Comparison of ENCODE assay signal across 1 cellular context in the genomic region with DNA sequence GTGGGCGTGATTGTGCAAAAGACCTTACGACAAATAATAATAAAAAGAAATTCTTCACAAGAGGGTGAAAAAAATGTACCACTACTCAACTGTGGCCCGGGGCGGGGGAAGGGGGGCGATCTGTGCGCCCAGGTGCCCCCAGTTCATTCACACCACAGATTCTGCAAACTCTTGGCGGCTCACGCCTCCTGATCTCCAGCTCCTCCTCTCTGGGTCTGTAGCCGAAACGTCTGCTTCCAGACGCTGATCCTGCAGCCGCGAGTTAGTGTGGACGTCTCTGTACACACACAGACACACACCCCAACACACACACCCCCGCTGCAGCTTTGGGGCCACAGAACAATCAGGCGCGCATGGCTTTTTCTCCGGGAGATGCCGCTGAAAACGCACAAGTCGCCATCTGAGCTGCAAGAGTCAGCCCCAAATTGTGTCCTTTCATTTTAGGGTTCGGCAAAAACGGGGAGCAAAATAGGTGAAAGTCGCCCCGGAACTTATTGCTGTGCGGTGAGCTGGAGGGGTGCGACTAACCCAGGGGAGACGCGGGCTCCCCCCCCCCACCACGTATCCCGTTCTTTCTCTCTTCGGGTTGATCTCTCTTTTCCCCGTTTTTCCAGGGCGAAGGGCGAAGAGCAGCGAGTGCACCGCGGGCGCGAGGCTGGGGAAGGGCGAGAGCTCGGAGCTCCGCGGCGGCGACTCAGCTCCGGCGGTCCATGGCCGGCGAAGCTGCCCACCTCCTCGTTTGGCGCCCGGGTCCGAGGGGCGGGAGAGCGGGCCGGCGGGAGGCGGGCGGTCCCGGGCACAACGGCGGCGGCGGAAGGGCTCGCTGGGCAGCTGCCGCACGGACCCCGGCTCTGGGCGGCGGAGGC.
TF ChIP-seq lines count a peak whose summit lies in the region.

No MANE protein-coding gene starts in this region.

TF ChIP-seq in GM23338, 12 proteins besides CTCF, POLR2A, EP300 and RAD21 (continued from another document):
- TF ChIP-seq, protein P1, sequence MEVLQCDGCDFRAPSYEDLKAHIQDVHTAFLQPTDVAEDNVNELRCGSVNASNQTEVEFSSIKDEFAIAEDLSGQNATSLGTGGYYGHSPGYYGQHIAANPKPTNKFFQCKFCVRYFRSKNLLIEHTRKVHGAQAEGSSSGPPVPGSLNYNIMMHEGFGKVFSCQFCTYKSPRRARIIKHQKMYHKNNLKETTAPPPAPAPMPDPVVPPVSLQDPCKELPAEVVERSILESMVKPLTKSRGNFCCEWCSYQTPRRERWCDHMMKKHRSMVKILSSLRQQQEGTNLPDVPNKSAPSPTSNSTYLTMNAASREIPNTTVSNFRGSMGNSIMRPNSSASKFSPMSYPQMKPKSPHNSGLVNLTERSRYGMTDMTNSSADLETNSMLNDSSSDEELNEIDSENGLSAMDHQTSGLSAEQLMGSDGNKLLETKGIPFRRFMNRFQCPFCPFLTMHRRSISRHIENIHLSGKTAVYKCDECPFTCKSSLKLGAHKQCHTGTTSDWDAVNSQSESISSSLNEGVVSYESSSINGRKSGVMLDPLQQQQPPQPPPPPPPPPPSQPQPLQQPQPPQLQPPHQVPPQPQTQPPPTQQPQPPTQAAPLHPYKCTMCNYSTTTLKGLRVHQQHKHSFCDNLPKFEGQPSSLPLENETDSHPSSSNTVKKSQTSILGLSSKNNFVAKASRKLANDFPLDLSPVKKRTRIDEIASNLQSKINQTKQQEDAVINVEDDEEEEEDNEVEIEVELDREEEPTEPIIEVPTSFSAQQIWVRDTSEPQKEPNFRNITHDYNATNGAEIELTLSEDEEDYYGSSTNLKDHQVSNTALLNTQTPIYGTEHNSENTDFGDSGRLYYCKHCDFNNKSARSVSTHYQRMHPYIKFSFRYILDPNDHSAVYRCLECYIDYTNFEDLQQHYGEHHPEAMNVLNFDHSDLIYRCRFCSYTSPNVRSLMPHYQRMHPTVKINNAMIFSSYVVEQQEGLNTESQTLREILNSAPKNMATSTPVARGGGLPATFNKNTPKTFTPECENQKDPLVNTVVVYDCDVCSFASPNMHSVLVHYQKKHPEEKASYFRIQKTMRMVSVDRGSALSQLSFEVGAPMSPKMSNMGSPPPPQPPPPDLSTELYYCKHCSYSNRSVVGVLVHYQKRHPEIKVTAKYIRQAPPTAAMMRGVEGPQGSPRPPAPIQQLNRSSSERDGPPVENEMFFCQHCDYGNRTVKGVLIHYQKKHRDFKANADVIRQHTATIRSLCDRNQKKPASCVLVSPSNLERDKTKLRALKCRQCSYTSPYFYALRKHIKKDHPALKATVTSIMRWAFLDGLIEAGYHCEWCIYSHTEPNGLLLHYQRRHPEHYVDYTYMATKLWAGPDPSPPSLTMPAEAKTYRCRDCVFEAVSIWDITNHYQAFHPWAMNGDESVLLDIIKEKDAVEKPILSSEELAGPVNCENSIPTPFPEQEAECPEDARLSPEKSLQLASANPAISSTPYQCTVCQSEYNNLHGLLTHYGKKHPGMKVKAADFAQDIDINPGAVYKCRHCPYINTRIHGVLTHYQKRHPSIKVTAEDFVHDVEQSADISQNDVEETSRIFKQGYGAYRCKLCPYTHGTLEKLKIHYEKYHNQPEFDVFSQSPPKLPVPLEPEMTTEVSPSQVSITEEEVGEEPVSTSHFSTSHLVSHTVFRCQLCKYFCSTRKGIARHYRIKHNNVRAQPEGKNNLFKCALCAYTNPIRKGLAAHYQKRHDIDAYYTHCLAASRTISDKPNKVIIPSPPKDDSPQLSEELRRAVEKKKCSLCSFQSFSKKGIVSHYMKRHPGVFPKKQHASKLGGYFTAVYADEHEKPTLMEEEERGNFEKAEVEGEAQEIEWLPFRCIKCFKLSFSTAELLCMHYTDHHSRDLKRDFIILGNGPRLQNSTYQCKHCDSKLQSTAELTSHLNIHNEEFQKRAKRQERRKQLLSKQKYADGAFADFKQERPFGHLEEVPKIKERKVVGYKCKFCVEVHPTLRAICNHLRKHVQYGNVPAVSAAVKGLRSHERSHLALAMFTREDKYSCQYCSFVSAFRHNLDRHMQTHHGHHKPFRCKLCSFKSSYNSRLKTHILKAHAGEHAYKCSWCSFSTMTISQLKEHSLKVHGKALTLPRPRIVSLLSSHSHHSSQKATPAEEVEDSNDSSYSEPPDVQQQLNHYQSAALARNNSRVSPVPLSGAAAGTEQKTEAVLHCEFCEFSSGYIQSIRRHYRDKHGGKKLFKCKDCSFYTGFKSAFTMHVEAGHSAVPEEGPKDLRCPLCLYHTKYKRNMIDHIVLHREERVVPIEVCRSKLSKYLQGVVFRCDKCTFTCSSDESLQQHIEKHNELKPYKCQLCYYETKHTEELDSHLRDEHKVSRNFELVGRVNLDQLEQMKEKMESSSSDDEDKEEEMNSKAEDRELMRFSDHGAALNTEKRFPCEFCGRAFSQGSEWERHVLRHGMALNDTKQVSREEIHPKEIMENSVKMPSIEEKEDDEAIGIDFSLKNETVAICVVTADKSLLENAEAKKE (CRISPR knock-in tag; IDR thresholded peaks at IDR 0.05): no peak
- no peak for TF ChIP-seq ZNF331 (CRISPR knock-in tag; IDR thresholded peaks at IDR 0.05; ENCODE audit: low read depth)
